8 cellular contexts compared by ENCODE assay signal in genomic region chr16:67967956-67968439, GRCh38. TPM values are rescaled to one million over a fixed set of nuclear protein-coding genes. Genes with fewer than 3 reads are reported as not detected.
DNase-seq lines count a peak whose midpoint lies in the region; FAIRE-seq and TF ChIP-seq lines count a peak whose summit lies in the region.

No MANE protein-coding gene starts in this region.

- peaks cover 2% of the 10 kb centered on the region for H3K27me3 Mint-ChIP-seq in H9 (ENCODE audit: low read depth)
- H3K27me3 Mint-ChIP-seq in activated naive CD4-positive, alpha-beta T cell treated with anti-CD3 and anti-CD28 coated beads for 36 hours (ENCODE audit: low read depth) = no peaks in the 10 kb centered on the region

- H2BK5ac ChIP-seq in H9 (ENCODE audit: insufficient read length, low read length) = no peak overlapping the region

- no peak overlapping the region for H2BK12ac ChIP-seq in H9 (ENCODE audit: insufficient read length, low read depth, low read length)

- no peak overlapping the region for H4K8ac ChIP-seq in H9 (replicated peaks; ENCODE audit: insufficient read length, low read depth, low read length)

- peak overlapping the region; percentile 46 to 93 (median 57); a peak in 3 of 7 replicates for H3K27ac Mint-ChIP-seq in H9
- peak overlapping the region; percentile 78 for H3K27ac Mint-ChIP-seq in activated naive CD4-positive, alpha-beta T cell treated with anti-CD3 and anti-CD28 coated beads for 36 hours

- H2AK5ac ChIP-seq in H9 (ENCODE audit: insufficient read length, low read length) = no peak overlapping the region

- no peak overlapping the region for H3K23ac ChIP-seq in H9 (ENCODE audit: insufficient read length, low read depth, low read length)

- no peak overlapping the region for H2AFZ ChIP-seq in H9 (ENCODE audit: low read length)
- H2AFZ ChIP-seq in parathyroid adenoma = peak overlapping the region; percentile 71

- peaks cover 5% of the 10 kb centered on the region; the same call in 1 of the 2 replicates for H3K4me1 ChIP-seq in H9 (ENCODE audit: insufficient read depth, low read length)
- peaks cover 36% of the 10 kb centered on the region for H3K4me1 ChIP-seq in parathyroid adenoma

- intact Hi-C loops in activated naive CD4-positive, alpha-beta T cell treated with anti-CD3 and anti-CD28 coated beads for 36 hours (cut with micrococcal nuclease) = loop anchor here (1.0 to 2.0 kb wide), 12 partner anchors 16 to 487 kb away; partner anchors contain the start of genes ATP6V0D1, DDX28, DPEP2 and DUS2

- no peaks in the 10 kb centered on the region; a peak in 1 of 5 replicates for H3K9me3 Mint-ChIP-seq in H9
- H3K9me3 Mint-ChIP-seq in activated naive CD4-positive, alpha-beta T cell treated with anti-CD3 and anti-CD28 coated beads for 36 hours = no peaks in the 10 kb centered on the region

- no peak overlapping the region for H3K18ac ChIP-seq in H9 (ENCODE audit: insufficient read length, low read depth, low read length)

- H3K27ac ChIP-seq in H9 (ENCODE audit: insufficient read length, low read depth, low read length) (no peak overlapping the region), parathyroid adenoma (peak overlapping the region; percentile 67)

- no peak overlapping the region for H4K91ac ChIP-seq in H9 (ENCODE audit: insufficient read length, low read depth, low read length)

- no peak overlapping the region for H2BK15ac ChIP-seq in H9 (ENCODE audit: low read depth, low read length)

- no peak overlapping the region for H3K56ac ChIP-seq in H9 (ENCODE audit: insufficient read length, low read depth, low read length)

- H3K4me3 Mint-ChIP-seq in H9 = peak overlapping the region; percentile 93 to 95
- H3K4me3 Mint-ChIP-seq in activated naive CD4-positive, alpha-beta T cell treated with anti-CD3 and anti-CD28 coated beads for 36 hours = peak overlapping the region; percentile 97

- no CpG with 5 or more reads among the region's 50 CpGs for WGBS in H9 (ENCODE audit: extremely low coverage, insufficient read length, low lambda C conversion rate)

- no peaks in the 10 kb centered on the region for H3K27me3 ChIP-seq in H9 (ENCODE audit: insufficient read depth, low read length)
- no peaks in the 10 kb centered on the region for H3K27me3 ChIP-seq in MG63
- no peaks in the 10 kb centered on the region for H3K27me3 ChIP-seq in parathyroid adenoma (ENCODE audit: control insufficient read depth, insufficient read depth, low read length)

- peak overlapping the region; percentile 80 for H3K14ac ChIP-seq in H9 (ENCODE audit: insufficient read depth, low read length)

- H3K4me3 ChIP-seq in GM12875 (ENCODE audit: low read depth, low read length) (peak overlapping the region; percentile 88), MG63 (peak overlapping the region; percentile 64), parathyroid adenoma (ENCODE audit: low read depth, low read length) (peak overlapping the region; percentile 84)

- H3K36me3 Mint-ChIP-seq in H9 (ENCODE audit: insufficient read depth in 1 of 3, low read depth in 3 of 3) = peaks cover 2 to 17% (median 2%) of the 10 kb centered on the region in 3 experiments; a peak in 6 of 7 replicates
- H3K36me3 Mint-ChIP-seq in activated naive CD4-positive, alpha-beta T cell treated with anti-CD3 and anti-CD28 coated beads for 36 hours (ENCODE audit: low read depth) = peaks cover 2% of the 10 kb centered on the region

- FAIRE-seq in RCC 7860 (lab: Jason Lieb, UNC) = no peak

- H3K9ac ChIP-seq in H9 (ENCODE audit: extremely low read depth, insufficient read length, low read length) (peak overlapping the region; percentile 38), parathyroid adenoma (no peak overlapping the region)

- H2BK120ac ChIP-seq in H9 (ENCODE audit: low read depth, low read length, poor library complexity, severe bottlenecking) = no peak overlapping the region

- DNase-seq in H9 (no peak), MG63 (peak; percentile 37), glomerular visceral epithelial cell (ENCODE audit: extremely low spot score) (peak; percentile 25), 8988T (no peak), RCC 7860 (ENCODE audit: low spot score) (no peak)
- DNase-seq in activated naive CD4-positive, alpha-beta T cell treated with anti-CD3 and anti-CD28 coated beads for 36 hours = peak; percentile 42

- no peak overlapping the region for H3T11ph ChIP-seq in H9 (ENCODE audit: low read length)

- H3K4ac ChIP-seq in H9 (ENCODE audit: low read depth, low read length) = no peak overlapping the region

- peaks cover 4% of the 10 kb centered on the region for H3K79me1 ChIP-seq in H9 (ENCODE audit: insufficient read depth, low read depth, low read length, poor library complexity, severe bottlenecking)

- no peaks in the 10 kb centered on the region for H3K9me3 ChIP-seq in H9 (ENCODE audit: control insufficient read depth, low read depth, low read length)
- no peaks in the 10 kb centered on the region for H3K9me3 ChIP-seq in MG63
- no peaks in the 10 kb centered on the region for H3K9me3 ChIP-seq in parathyroid adenoma (ENCODE audit: control insufficient read depth, low read length)

- no peak overlapping the region for H2BK20ac ChIP-seq in H9 (ENCODE audit: low read depth, low read length, poor library complexity, severe bottlenecking)

- H3K36me3 ChIP-seq in MG63 (no peaks in the 10 kb centered on the region; the same call in 1 of the 2 replicates), parathyroid adenoma (ENCODE audit: control insufficient read depth, insufficient read depth, low read length) (no peaks in the 10 kb centered on the region)

- CTCF ChIA-PET in activated naive CD4-positive, alpha-beta T cell treated with anti-CD3 and anti-CD28 coated beads for 36 hours (lab: Charles Lee) = interaction anchor here (1.4 kb wide), 1 partner anchor 84 kb away, joined by 4 read pairs; no protein-coding TSS in a partner anchor

- H3K79me2 ChIP-seq in H9 (ENCODE audit: insufficient read depth, low read length) = no peaks in the 10 kb centered on the region; the same call in 1 of the 2 replicates
- peaks cover 5% of the 10 kb centered on the region for H3K79me2 ChIP-seq in parathyroid adenoma

- peaks cover 37 to 42% of the 10 kb centered on the region in 2 experiments for H3K4me1 Mint-ChIP-seq in H9
- H3K4me1 Mint-ChIP-seq in activated naive CD4-positive, alpha-beta T cell treated with anti-CD3 and anti-CD28 coated beads for 36 hours (ENCODE audit: low read depth) = peaks cover 10% of the 10 kb centered on the region

- no peak overlapping the region for H4K5ac ChIP-seq in H9 (ENCODE audit: insufficient read length, low read depth, low read length)

- peaks cover 3% of the 10 kb centered on the region for H4K20me1 ChIP-seq in H9 (ENCODE audit: control insufficient read depth, insufficient read depth, insufficient read length)

- H3K23me2 ChIP-seq in H9 (ENCODE audit: insufficient read length, low read depth, low read length, poor library complexity, severe bottlenecking) = peaks cover 3% of the 10 kb centered on the region

- TF ChIP-seq CTCF in GM12875 (IDR thresholded peaks at IDR 0.05; ENCODE audit: borderline replicate concordance, insufficient read depth, low read depth, low read length) (no peak), H9 (conservative IDR thresholded peaks at IDR 0.05) (no peak), parathyroid adenoma (IDR thresholded peaks at IDR 0.05) (no peak)

- H3K4me2 ChIP-seq in H9 (ENCODE audit: insufficient read depth, insufficient read length, low read length) = peak overlapping the region; percentile 66
- peak overlapping the region; percentile 99 for H3K4me2 ChIP-seq in parathyroid adenoma (ENCODE audit: low read length)

RNA-seq across cellular contexts. Expression of gene SLC12A4, which starts 0.4 kb away (rescaled TPM):
- total RNA-seq in H9 (2021) = 46.7 and 51.1 TPM in 2 replicates
- total RNA-seq in MG63 (2014; rRNA removed; shearing (Covaris generic); ENCODE audit: low replicate concordance) = 11.9 and 12.3 TPM in 2 replicates
- total RNA-seq in activated naive CD4-positive, alpha-beta T cell treated with anti-CD3 and anti-CD28 coated beads for 36 hours = 10 to 100 TPM; 24.3 to 28.9 TPM

RNA-seq across cellular contexts. Expression of gene DPEP3, which starts 12.3 kb away (rescaled TPM):
- 0.59 and 0.68 TPM in 2 replicates for total RNA-seq in H9 (2021)
- not detected in 2 replicates for total RNA-seq in MG63 (2014; rRNA removed; shearing (Covaris generic); ENCODE audit: low replicate concordance)
- under 1 TPM in 1 of 2 experiments, not detected in 1; 0.19 TPM for total RNA-seq in activated naive CD4-positive, alpha-beta T cell treated with anti-CD3 and anti-CD28 coated beads for 36 hours

RNA-seq across cellular contexts. Expression of gene LCAT, which starts 24.1 kb away (rescaled TPM):
- total RNA-seq in H9 (2021) = 17.7 and 17.8 TPM in 2 replicates
- 0.16 TPM in 1 of 2 replicates, not detected in the other for total RNA-seq in MG63 (2014; rRNA removed; shearing (Covaris generic); ENCODE audit: low replicate concordance)
- 10 to 100 TPM in 1 of 2 experiments, 1 to 10 TPM in 1; 9.1 to 10.0 TPM for total RNA-seq in activated naive CD4-positive, alpha-beta T cell treated with anti-CD3 and anti-CD28 coated beads for 36 hours

RNA-seq across cellular contexts. Expression of gene DPEP2, which starts 31.3 kb away (rescaled TPM):
- not detected in 2 replicates for total RNA-seq in H9 (2021)
- total RNA-seq in MG63 (2014; rRNA removed; shearing (Covaris generic); ENCODE audit: low replicate concordance) = not detected in 2 replicates
- total RNA-seq in activated naive CD4-positive, alpha-beta T cell treated with anti-CD3 and anti-CD28 coated beads for 36 hours = 1 to 10 TPM; 3.1 to 3.8 TPM

RNA-seq across cellular contexts. Expression of gene PSMB10, which starts 31.3 kb away (rescaled TPM):
- total RNA-seq in H9 (2021) = 24.5 and 25.7 TPM in 2 replicates
- total RNA-seq in MG63 (2014; rRNA removed; shearing (Covaris generic); ENCODE audit: low replicate concordance) = 8.8 and 12.7 TPM in 2 replicates
- 100 to 1,000 TPM; 138 to 147 TPM for total RNA-seq in activated naive CD4-positive, alpha-beta T cell treated with anti-CD3 and anti-CD28 coated beads for 36 hours

Comparison
In these comparisons a context has a peak if more than half of its experiments do, and no peak if none do; other contexts are left out.
1. DNase-seq: peak in MG63 (single experiment), activated naive CD4-positive, alpha-beta T cell treated with anti-CD3 and anti-CD28 coated beads for 36 hours (single experiment) and glomerular visceral epithelial cell (single experiment); none in H9 (single experiment), 8988T (single experiment) and RCC 7860 (single experiment).
2. Peak in every context shown above with its lines, with median percentiles within 50 percentile points of each other: H3K4me3 ChIP-seq.